In genomic region chr20:47677314-47678129, GRCh38 we compare ENCODE assay signal across 1 cellular context.
TF ChIP-seq lines count a peak whose summit lies in the region.

No MANE protein-coding gene starts in this region.

TF ChIP-seq in H1, 55 proteins besides CTCF, POLR2A, EP300 and RAD21 (continued from another document):
- TF ChIP-seq MAX (IDR thresholded peaks at IDR 0.05) (peak; percentile 43; the same call in 1 of the 2 replicates), CBX5 (IDR thresholded peaks at IDR 0.05; ENCODE audit: low read depth, low read length) (no peak), YY1 (IDR thresholded peaks at IDR 0.05; ENCODE audit: low read depth, low read length) (no peak), ASH2L (IDR thresholded peaks at IDR 0.05; ENCODE audit: low read length) (no peak), BCL11A (IDR thresholded peaks at IDR 0.05; ENCODE audit: low read depth in 2 of 2, low read length in 2 of 2) (no peak), KDM4A (IDR thresholded peaks at IDR 0.05; ENCODE audit: low read depth, low read length, severe bottlenecking) (no peak), TCF12 (IDR thresholded peaks at IDR 0.05; ENCODE audit: low read depth, low read length) (0 out of 2 replicates have a peak, but pooled peaks have one; percentile 65), NANOG (IDR thresholded peaks at IDR 0.05; ENCODE audit: insufficient read depth, low read depth, low read length, poor library complexity, severe bottlenecking) (no peak), SAP30 (IDR thresholded peaks at IDR 0.05; ENCODE audit: insufficient read depth, insufficient replicate concordance, low read length) (no peak), TBP (IDR thresholded peaks at IDR 0.05; ENCODE audit: low read depth, low read length) (no peak), SP2 (IDR thresholded peaks at IDR 0.05; ENCODE audit: low read length) (no peak), ATF3 (IDR thresholded peaks at IDR 0.05; ENCODE audit: insufficient read depth, low read depth, low read length) (no peak), USF2 (IDR thresholded peaks at IDR 0.05; ENCODE audit: low read length) (no peak), TEAD4 (IDR thresholded peaks at IDR 0.05; ENCODE audit: low read depth, low read length) (no peak), TAF7 (optimal IDR thresholded peaks at IDR 0.05; ENCODE audit: borderline replicate concordance, low read depth, low read length) (no peak), RBBP5 (IDR thresholded peaks at IDR 0.05; ENCODE audit: borderline replicate concordance, low read depth, low read length) (no peak), ATF2 (IDR thresholded peaks at IDR 0.05; ENCODE audit: low read length) (no peak), CHD7 (IDR thresholded peaks at IDR 0.05; ENCODE audit: insufficient replicate concordance, low read length) (no peak), SIX5 (IDR thresholded peaks at IDR 0.05; ENCODE audit: low read depth, low read length) (no peak), CHD1 (IDR thresholded peaks at IDR 0.05; ENCODE audit: low read depth, low read length) (no peak), EGR1 (IDR thresholded peaks at IDR 0.05; ENCODE audit: borderline replicate concordance, low read depth, low read length) (no peak), SP1 (IDR thresholded peaks at IDR 0.05; ENCODE audit: low read depth, low read length) (no peak), KDM1A (IDR thresholded peaks at IDR 0.05; ENCODE audit: borderline replicate concordance, low read length) (no peak), BRCA1 (IDR thresholded peaks at IDR 0.05; ENCODE audit: low read depth, low read length) (no peak)
